Comparison of ENCODE assay signal across 8 cellular contexts in the genomic region with DNA sequence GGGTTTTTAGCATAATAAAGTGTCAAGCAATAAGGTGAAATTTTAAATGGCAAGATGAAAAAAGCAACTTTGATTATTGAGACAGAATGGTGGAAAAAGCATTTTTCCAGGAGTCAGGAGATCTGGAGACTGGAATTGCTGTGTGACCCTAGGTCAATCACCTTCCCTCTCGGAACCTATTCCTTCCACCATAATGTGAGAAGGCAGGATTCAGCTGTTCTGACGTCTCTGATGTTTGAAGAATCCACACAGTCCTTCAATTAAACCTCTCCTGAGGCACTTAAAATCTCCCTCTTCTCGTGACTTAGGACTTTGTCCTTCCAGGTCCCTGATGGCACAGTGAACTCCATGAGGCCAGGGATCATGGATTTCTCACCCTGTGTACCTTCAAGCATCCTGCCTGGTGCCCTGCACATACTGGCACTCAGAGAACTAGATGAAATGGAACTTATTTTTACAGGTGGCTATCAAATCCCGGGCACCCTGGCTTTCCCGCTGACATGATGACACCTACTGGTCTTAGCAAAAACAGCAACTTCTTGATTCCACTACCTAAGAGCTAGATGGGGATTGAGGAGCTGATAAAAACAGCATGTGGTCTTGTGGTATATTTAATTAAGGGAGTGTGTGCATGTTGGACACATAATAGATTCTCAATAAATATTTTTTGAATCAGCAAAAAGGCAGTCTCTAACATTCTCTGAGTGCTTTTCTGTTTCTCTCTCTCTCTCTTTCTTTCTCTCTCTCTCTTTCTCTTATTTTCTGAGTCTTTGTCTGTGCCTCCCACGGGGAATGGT. TPM values are rescaled to one million over a fixed set of nuclear protein-coding genes. Genes with fewer than 3 reads are reported as not detected.
DNase-seq lines count a peak whose midpoint lies in the region; ATAC-seq and TF ChIP-seq lines count a peak whose summit lies in the region.

No MANE protein-coding gene starts in this region.

- no peaks in the 10 kb centered on the region for H3K27me3 ChIP-seq in Peyer's patch
- H3K27me3 ChIP-seq in heart right ventricle: no peaks in the 10 kb centered on the region

- DNase-seq in EL (peak; percentile 58), LHCN-M2 (ENCODE audit: low read depth) (peak; percentile 58), Peyer's patch (peak in 2 of 3 donors; percentile 33 to 60), heart right ventricle (peak in 1 of 2 donors; percentile 28), retina (peak; percentile 74)
- DNase-seq in activated naive CD8-positive, alpha-beta T cell treated with anti-CD3 and anti-CD28 coated beads for 36 hours: peak; percentile 21

- H3K4me3 ChIP-seq in Peyer's patch (no peak overlapping the region), heart right ventricle (no peak overlapping the region)

- TF ChIP-seq CTCF in Peyer's patch (IDR thresholded peaks at IDR 0.05) (peak; percentile 53 to 70 (median 61)), heart right ventricle (IDR thresholded peaks at IDR 0.05) (peak; percentile 42 to 87 (median 77))

- intact Hi-C loops in heart right ventricle (cut with DNase I): loop anchor here in 9 of 10 donors (2.0 to 10.0 kb wide), 12 partner anchors 35 to 623 kb away; no protein-coding TSS in a partner anchor

- H3K36me3 Mint-ChIP-seq in activated naive CD8-positive, alpha-beta T cell treated with anti-CD3 and anti-CD28 coated beads for 36 hours: no peaks in the 10 kb centered on the region

- WGBS in heart right ventricle, 2 donors: 29 to 30% methylated on average over 6 of the region's 6 CpGs

- no peak overlapping the region for H3K27ac Mint-ChIP-seq in activated naive CD8-positive, alpha-beta T cell treated with anti-CD3 and anti-CD28 coated beads for 36 hours

- H3K4me1 ChIP-seq in Peyer's patch (peaks cover 0 to 9% (median 0%) of the 10 kb centered on the region in 4 donors), heart right ventricle (peaks cover 0 to 11% (median 0%) of the 10 kb centered on the region in 9 donors)

- no peak for TF ChIP-seq POLR2A in Peyer's patch (IDR thresholded peaks at IDR 0.05)

- H3K36me3 ChIP-seq in Peyer's patch (no peaks in the 10 kb centered on the region), heart right ventricle (no peaks in the 10 kb centered on the region)

- H3K4me1 Mint-ChIP-seq in activated naive CD8-positive, alpha-beta T cell treated with anti-CD3 and anti-CD28 coated beads for 36 hours: peaks cover 6% of the 10 kb centered on the region

- H3K9me3 ChIP-seq in Peyer's patch: no peaks in the 10 kb centered on the region
- H3K9me3 ChIP-seq in heart right ventricle: no peaks in the 10 kb centered on the region

- no peaks in the 10 kb centered on the region for H3K9me3 Mint-ChIP-seq in activated naive CD8-positive, alpha-beta T cell treated with anti-CD3 and anti-CD28 coated beads for 36 hours

- ATAC-seq in heart right ventricle (peak in 7 of 8 donors; percentile 32 to 75 (median 56)), HG03460 (IDR thresholded peaks at IDR 0.05; ENCODE audit: unreplicated experiment) (no peak), GM19463 (IDR thresholded peaks at IDR 0.05; ENCODE audit: unreplicated experiment) (no peak)

- H3K4me3 Mint-ChIP-seq in activated naive CD8-positive, alpha-beta T cell treated with anti-CD3 and anti-CD28 coated beads for 36 hours: no peak overlapping the region

- H3K27ac ChIP-seq in Peyer's patch (no peak overlapping the region), heart right ventricle (no peak overlapping the region)

- no peaks in the 10 kb centered on the region for H3K27me3 Mint-ChIP-seq in activated naive CD8-positive, alpha-beta T cell treated with anti-CD3 and anti-CD28 coated beads for 36 hours

RNA-seq across cellular contexts. Expression of gene CCDC182, which starts 2.3 kb away (rescaled TPM):
- total RNA-seq in LHCN-M2 (2014; rRNA removed): not detected in 2 replicates
- polyA plus RNA-seq in LHCN-M2 (2012): not detected
- not detected for total RNA-seq in Peyer's patch
- not detected for total RNA-seq in activated naive CD8-positive, alpha-beta T cell treated with anti-CD3 and anti-CD28 coated beads for 36 hours
- total RNA-seq in heart right ventricle: not detected
- polyA plus RNA-seq in heart right ventricle: not detected

Comparison
In these comparisons a context has a peak if more than half of its experiments do, and no peak if none do; other contexts are left out.
1. ATAC-seq: peak in heart right ventricle (7 of 8); none in HG03460 (single experiment) and GM19463 (single experiment).